Comparison of ENCODE assay signal across 24 cellular contexts in genomic region chr7:162583-163297, GRCh38. TPM values are rescaled to one million over a fixed set of nuclear protein-coding genes. Genes with fewer than 3 reads are reported as not detected.
A peak's percentile ranks its signal among the peaks of the same experiment; 100 is the strongest.
DNase-seq lines count a peak whose midpoint lies in the region; ATAC-seq, FAIRE-seq and TF ChIP-seq lines count a peak whose summit lies in the region.
"Had no signal": no experiment of that assay in that cellular context is flagged by ENCODE, and none has a peak within 500 bp of the region (broad histone marks: within the 10 kb centered on the region; RNA-seq: fewer than 3 reads in every experiment).

No MANE protein-coding gene starts in this region.

- H3K27ac ChIP-seq in left lung (no peak overlapping the region), prostate gland (no peak overlapping the region)
- H3K27ac ChIP-seq: ascending aorta, tibial nerve had no signal

- no peak for FAIRE-seq in H54 (lab: Jason Lieb, UNC)
- FAIRE-seq: colon had no signal

- H3K27me3 ChIP-seq in left lung (peaks cover 0 to 54% of the 10 kb centered on the region in 2 donors), prostate gland (replicated peaks; ENCODE audit: insufficient read depth) (no peaks in the 10 kb centered on the region)
- H3K27me3 ChIP-seq: ascending aorta, tibial nerve had no signal

- WGBS in prostate gland = 84% methylated on average over 20 of the region's 22 CpGs

- H3K9me3 ChIP-seq in left lung (no peaks in the 10 kb centered on the region), prostate gland (no peaks in the 10 kb centered on the region)
- H3K9me3 ChIP-seq: ascending aorta, tibial nerve had no signal

- no peaks in the 10 kb centered on the region for H3K36me3 ChIP-seq in left lung
- H3K36me3 ChIP-seq in prostate gland = no peaks in the 10 kb centered on the region
- H3K36me3 ChIP-seq: ascending aorta, tibial nerve had no signal

- TF ChIP-seq CTCF in left lung (IDR thresholded peaks at IDR 0.05) (no peak), prostate gland (IDR thresholded peaks at IDR 0.05) (no peak)

- intact Hi-C loops in left lung (cut with DNase I) = no loop called here
- intact Hi-C loops in prostate gland (cut with DNase I) = no loop called here

- no peak for TF ChIP-seq POLR2A in prostate gland (IDR thresholded peaks at IDR 0.05)
- no peak for TF ChIP-seq POLR2A in H54 (IDR thresholded peaks at IDR 0.05; ENCODE audit: low read depth, low read length)

- H3K4me3 ChIP-seq in left lung = no peak overlapping the region
- no peak overlapping the region for H3K4me3 ChIP-seq in prostate gland
- H3K4me3 ChIP-seq: ascending aorta, tibial nerve had no signal

- ATAC-seq in left lung (no peak), GM19467 (IDR thresholded peaks at IDR 0.05; ENCODE audit: unreplicated experiment) (no peak)

- DNase-seq in AG08395 (ENCODE audit: low spot score) (peak; percentile 72), EH (ENCODE audit: low read depth) (peak; percentile 65), cerebellum (ENCODE audit: low spot score) (peak; percentile 69), left lung (peak; percentile 30 to 38), prostate gland (ENCODE audit: low spot score) (no peak), H54 (ENCODE audit: insufficient read length, low spot score) (no peak)
- DNase-seq in activated CD4-positive, alpha-beta T cell treated with anti-CD3 and anti-CD28 coated beads for 4 hours = no peak
- DNase-seq: activated CD4-positive, alpha-beta T cell treated with anti-CD3 and anti-CD28 coated beads, Interleukin-2, amount 50 U/mL, for 1 hour; activated naive CD4-positive, alpha-beta T cell treated with Interleukin-2 at 50 U/mL for 16 hours; activated T-cell treated with anti-CD3 and anti-CD28 coated beads for 4 hours; hypothalamus; KG1; kidney glomerular epithelial cell; midbrain; MV-4-11; NCI-H187 treated with DMSO at 0.1 percent for 48 hours; NCI-H446; occipital lobe; stimulated activated CD4-positive, alpha-beta T cell treated with anti-CD3 and anti-CD28 coated beads, Interleukin-1b, Interleukin-23, amount 100 ng/mL, for 48 hours; stimulated activated naive CD4-positive, alpha-beta T cell had no signal

- H3K4me1 ChIP-seq in left lung (peaks cover 0 to 24% of the 10 kb centered on the region in 2 donors), prostate gland (replicated peaks) (peaks cover 6% of the 10 kb centered on the region)
- H3K4me1 ChIP-seq: ascending aorta had no signal

RNA-seq across cellular contexts. Expression of gene FAM20C, which starts 29.6 kb away (rescaled TPM):
- 19.8 TPM for total RNA-seq in cerebellum
- total RNA-seq in left lung = 10 to 100 TPM; 44.6 to 75.5 TPM
- total RNA-seq in prostate gland = 10 to 100 TPM; 37.8 to 62.0 TPM

Comparison
In these comparisons a context has a peak if more than half of its experiments do, and no peak if none do; other contexts are left out.
1. DNase-seq: peak in AG08395 (single experiment), EH (single experiment), cerebellum (single experiment) and left lung (2 of 2); none in activated CD4-positive, alpha-beta T cell treated with anti-CD3 and anti-CD28 coated beads for 4 hours (0 of 2), prostate gland (single experiment) and H54 (single experiment).